ENCODE assay signal across 20 cellular contexts in the genomic region with DNA sequence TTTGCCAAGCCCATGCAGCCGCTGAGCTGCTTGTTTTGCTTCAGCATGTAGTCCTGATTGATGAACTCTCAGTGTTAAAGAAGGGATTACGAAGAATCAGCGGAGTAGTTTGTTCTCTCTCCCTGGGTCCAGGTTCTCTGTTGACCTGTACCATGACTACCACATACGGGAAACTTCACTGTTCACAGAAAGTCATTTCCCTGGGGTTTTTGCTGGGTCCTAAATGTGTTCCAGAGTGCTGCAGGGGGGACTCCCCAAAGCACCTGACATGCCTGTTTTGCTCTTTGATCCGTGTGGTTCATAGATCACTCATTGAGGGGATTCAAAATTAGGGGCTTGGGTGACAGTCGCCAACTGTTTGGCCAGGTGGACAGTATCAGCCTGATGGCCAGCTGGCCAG.
"Had no signal": no experiment of that assay in that cellular context is flagged by ENCODE, and none has a peak within 500 bp of the region (broad histone marks: within the 10 kb centered on the region; RNA-seq: fewer than 3 reads in every experiment).

No MANE protein-coding gene starts in this region.

- H3K27me3 ChIP-seq: body of pancreas, foreskin keratinocyte, tibial nerve had no signal

- H3K4me1 ChIP-seq: foreskin keratinocyte had no signal

- H3K4me3 ChIP-seq: body of pancreas, skin epidermis, tibial nerve had no signal

- ATAC-seq: activated CD4-positive, alpha-beta T cell treated with anti-CD3 and anti-CD28 coated beads for 36 hours; body of pancreas; foreskin keratinocyte; right cardiac atrium had no signal

- H3K9me3 ChIP-seq: body of pancreas, tibial nerve had no signal

- H3K27ac Mint-ChIP-seq: activated CD4-positive, alpha-beta memory T cell treated with anti-CD3 and anti-CD28 coated beads, Interleukin-2, amount 10 ng/mL, durations not matched to agents 7 days and 5 days; activated CD4-positive, alpha-beta T cell treated with anti-CD3 and anti-CD28 coated beads for 36 hours; activated T-helper 2 cell treated with anti-CD3 and anti-CD28 coated beads, Interferon-gamma antibody, Interleukin-2, Interleukin-4, amounts not matched to agents 10 μg/mL and 5 μg/mL and 100 μg/mL, durations not matched to agents 14 hours and 24 hours and 36 hours; nephron had no signal

- H3K9me3 Mint-ChIP-seq: activated CD4-positive, alpha-beta memory T cell treated with anti-CD3 and anti-CD28 coated beads, Interleukin-2, amount 10 ng/mL, durations not matched to agents 7 days and 5 days; activated T-helper 2 cell treated with anti-CD3 and anti-CD28 coated beads, Interferon-gamma antibody, Interleukin-2, Interleukin-4, amounts not matched to agents 10 μg/mL and 5 μg/mL and 100 μg/mL, durations not matched to agents 14 hours and 24 hours and 36 hours; nephron had no signal

- H3K27ac ChIP-seq: body of pancreas, foreskin keratinocyte, skin epidermis, tibial nerve, VCaP had no signal

- DNase-seq: activated CD4-positive, alpha-beta memory T cell treated with anti-CD3 and anti-CD28 coated beads, Interleukin-2, amount 10 ng/mL, durations not matched to agents 7 days and 5 days; activated CD4-positive, alpha-beta T cell treated with anti-CD3 and anti-CD28 coated beads for 36 hours; activated CD8-positive, alpha-beta memory T cell treated with anti-CD3 and anti-CD28 coated beads, Interleukin-2, amount 50 U/mL, for 4 hours; activated naive CD4-positive, alpha-beta T cell treated with anti-CD3 and anti-CD28 coated beads, Interleukin-2, amount 50 U/mL, for 16 hours; amygdala; body of pancreas; effector memory CD4-positive, alpha-beta T cell; foreskin keratinocyte; mesenchymal stem cell; occipital lobe; stimulated activated CD4-positive, alpha-beta T cell treated with anti-CD3 and anti-CD28 coated beads, Interleukin-4, amount 100 ng/mL, for 24 hours; stimulated activated naive CD4-positive, alpha-beta T cell treated with Interleukin-2 at 50 U/mL for 16 hours; substantia nigra had no signal

- H3K27me3 Mint-ChIP-seq: activated CD4-positive, alpha-beta memory T cell treated with anti-CD3 and anti-CD28 coated beads, Interleukin-2, amount 10 ng/mL, durations not matched to agents 7 days and 5 days; activated CD4-positive, alpha-beta T cell treated with anti-CD3 and anti-CD28 coated beads for 36 hours; progenitor cell of endocrine pancreas had no signal

- H3K4me3 Mint-ChIP-seq: activated CD4-positive, alpha-beta memory T cell treated with anti-CD3 and anti-CD28 coated beads, Interleukin-2, amount 10 ng/mL, durations not matched to agents 7 days and 5 days; activated CD4-positive, alpha-beta T cell treated with anti-CD3 and anti-CD28 coated beads for 36 hours had no signal
